In genomic region chr7:76106893-76107292, GRCh38 we compare ENCODE assay signal across 24 cellular contexts.
"Had no signal": no experiment of that assay in that cellular context is flagged by ENCODE, and none has a peak within 500 bp of the region (broad histone marks: within the 10 kb centered on the region; RNA-seq: fewer than 3 reads in every experiment).

No MANE protein-coding gene starts in this region.

- H3K36me3 ChIP-seq: cardiac muscle cell had no signal

- H3K27me3 ChIP-seq: cardiac muscle cell had no signal

- H3K9me3 Mint-ChIP-seq: activated naive CD4-positive, alpha-beta T cell treated with anti-CD3 and anti-CD28 coated beads, Interleukin-2, amount 50 U/mL, for 24 hours; activated T-cell treated with anti-CD3 and anti-CD28 coated beads, Interleukin-2, amount 50 U/mL, for 24 hours; activated T-helper 1 cell treated with anti-CD3 and anti-CD28 coated beads, Interleukin-12 subunit alpha, Interleukin-12 subunit beta, Interleukin-2, Interleukin-4 antibody, amounts not matched to agents 30 ng/mL and 10 ng/mL and 1 ng/mL, durations not matched to agents 14 hours and 24 hours and 36 hours; brain; T-helper 1 cell treated with Interleukin-12 subunit alpha and Interleukin-12 subunit beta and Interleukin-4 antibody, amounts not matched to agents 30 μg/mL and 1 μg/mL, for 36 hours; WTC11 had no signal

- H3K4me3 ChIP-seq: cardiac muscle cell had no signal

- H3K36me3 Mint-ChIP-seq: activated CD8-positive, alpha-beta memory T cell treated with anti-CD3 and anti-CD28 coated beads, Interleukin-2, amount 10 ng/mL, durations not matched to agents 7 days and 5 days; activated naive CD4-positive, alpha-beta T cell treated with anti-CD3 and anti-CD28 coated beads, Interleukin-2, amount 50 U/mL, for 24 hours; brain; WTC11 had no signal

- H3K4me3 Mint-ChIP-seq: activated CD8-positive, alpha-beta memory T cell treated with anti-CD3 and anti-CD28 coated beads, Interleukin-2, amount 10 ng/mL, durations not matched to agents 7 days and 5 days; activated naive CD4-positive, alpha-beta T cell treated with anti-CD3 and anti-CD28 coated beads, Interleukin-2, amount 50 U/mL, for 24 hours; activated T-cell treated with anti-CD3 and anti-CD28 coated beads, Interleukin-2, amount 50 U/mL, for 24 hours; activated T-helper 1 cell treated with anti-CD3 and anti-CD28 coated beads, Interleukin-12 subunit alpha, Interleukin-12 subunit beta, Interleukin-2, Interleukin-4 antibody, amounts not matched to agents 30 ng/mL and 10 ng/mL and 1 ng/mL, durations not matched to agents 14 hours and 24 hours and 36 hours; brain; T-helper 1 cell treated with Interleukin-12 subunit alpha and Interleukin-12 subunit beta and Interleukin-4 antibody, amounts not matched to agents 30 μg/mL and 1 μg/mL, for 36 hours; WTC11 had no signal

- DNase-seq: activated CD4-positive, alpha-beta T cell treated with anti-CD3 and anti-CD28 coated beads for 48 hours; activated CD4-positive, alpha-beta T cell treated with anti-CD3 and anti-CD28 coated beads, Interleukin-2, amount 50 U/mL, for 4 hours; activated CD4-positive, CD25-positive, alpha-beta regulatory T cell treated with anti-CD3 and anti-CD28 coated beads, Interleukin-2, amount 50 U/mL, for 72 hours; activated CD8-positive, alpha-beta memory T cell treated with anti-CD3 and anti-CD28 coated beads, Interleukin-2, amount 10 ng/mL, durations not matched to agents 7 days and 5 days; activated effector memory CD4-positive, alpha-beta T cell treated with Interleukin-2 at 50 U/mL for 16 hours; activated naive CD4-positive, alpha-beta T cell; activated T-cell treated with anti-CD3 and anti-CD28 coated beads, Interleukin-2, amount 50 U/mL, for 24 hours; KG1; NCI-H1092; NCI-H1417; NCI-H2029; NCI-H2107; NCI-H345; NCI-H510A; NCI-H526 treated with DMSO at 0.1 percent for 48 hours; NCI-H82; OCI-M1; SHP77 treated with DMSO at 0.1 percent for 48 hours had no signal

- H3K27me3 Mint-ChIP-seq: activated CD8-positive, alpha-beta memory T cell treated with anti-CD3 and anti-CD28 coated beads, Interleukin-2, amount 10 ng/mL, durations not matched to agents 7 days and 5 days; activated naive CD4-positive, alpha-beta T cell treated with anti-CD3 and anti-CD28 coated beads, Interleukin-2, amount 50 U/mL, for 24 hours; activated T-cell treated with anti-CD3 and anti-CD28 coated beads, Interleukin-2, amount 50 U/mL, for 24 hours had no signal

- H3K27ac Mint-ChIP-seq: activated CD8-positive, alpha-beta memory T cell treated with anti-CD3 and anti-CD28 coated beads, Interleukin-2, amount 10 ng/mL, durations not matched to agents 7 days and 5 days; activated naive CD4-positive, alpha-beta T cell treated with anti-CD3 and anti-CD28 coated beads, Interleukin-2, amount 50 U/mL, for 24 hours; activated T-cell treated with anti-CD3 and anti-CD28 coated beads, Interleukin-2, amount 50 U/mL, for 24 hours; activated T-helper 1 cell treated with anti-CD3 and anti-CD28 coated beads, Interleukin-12 subunit alpha, Interleukin-12 subunit beta, Interleukin-2, Interleukin-4 antibody, amounts not matched to agents 30 ng/mL and 10 ng/mL and 1 ng/mL, durations not matched to agents 14 hours and 24 hours and 36 hours; brain; T-helper 1 cell treated with Interleukin-12 subunit alpha and Interleukin-12 subunit beta and Interleukin-4 antibody, amounts not matched to agents 30 μg/mL and 1 μg/mL, for 36 hours; WTC11 had no signal

- H3K4me1 Mint-ChIP-seq: brain, WTC11 had no signal

- ATAC-seq: activated CD8-positive, alpha-beta memory T cell treated with anti-CD3 and anti-CD28 coated beads, Interleukin-2, amount 10 ng/mL, durations not matched to agents 7 days and 5 days; WTC11 had no signal

- H3K27ac ChIP-seq: cardiac muscle cell had no signal
